8 cellular contexts compared by ENCODE assay signal in the genomic region with DNA sequence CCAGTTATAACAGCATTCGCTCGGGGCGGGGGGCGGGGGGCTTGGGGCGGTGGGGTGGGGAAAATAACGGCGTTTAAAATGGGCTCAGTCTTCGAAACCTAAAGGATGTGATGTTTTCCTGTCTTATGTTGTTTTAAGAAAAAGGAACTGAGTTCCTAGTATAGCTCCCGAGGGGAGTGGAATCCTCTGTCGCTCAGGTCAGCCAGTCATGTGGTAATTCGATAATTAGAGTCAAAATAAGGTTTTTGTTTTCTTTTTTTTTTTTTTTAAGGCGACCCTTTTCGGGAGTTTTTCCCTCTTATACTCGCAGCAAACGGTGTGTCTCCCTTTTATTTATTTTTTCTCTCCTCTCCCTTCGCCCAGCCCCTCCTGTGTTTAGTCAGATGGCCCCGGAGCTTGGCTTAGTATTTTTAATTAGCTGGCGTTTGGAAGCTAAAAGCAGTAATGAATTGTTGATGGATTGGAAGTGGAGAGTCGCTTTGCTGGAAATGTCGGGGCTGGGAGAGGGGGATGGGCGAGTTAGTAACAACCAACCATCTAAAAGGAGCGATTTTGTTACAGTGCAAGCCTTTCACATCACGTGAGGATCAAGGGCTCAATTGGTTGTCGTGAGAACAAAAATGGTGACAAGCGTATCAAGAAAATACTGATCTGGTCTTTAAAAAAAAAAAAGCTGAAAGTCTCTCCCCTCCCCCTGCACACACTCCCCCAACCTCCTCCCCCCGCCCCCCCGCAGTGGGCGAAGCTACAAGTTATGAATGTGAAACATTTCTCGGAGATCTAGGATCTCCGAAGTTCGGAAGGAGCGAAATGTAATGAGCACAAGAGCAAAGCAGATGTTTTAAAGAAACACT. TPM values are rescaled to one million over a fixed set of nuclear protein-coding genes. Genes with fewer than 3 reads are reported as not detected.
DNase-seq lines count a peak whose midpoint lies in the region; ATAC-seq, FAIRE-seq and TF ChIP-seq lines count a peak whose summit lies in the region.

No MANE protein-coding gene starts in this region.

- H3K4me1 Mint-ChIP-seq in activated naive CD8-positive, alpha-beta T cell (ENCODE audit: low read depth): peaks cover 30% of the 10 kb centered on the region
- peaks cover 14% of the 10 kb centered on the region for H3K4me1 Mint-ChIP-seq in glutamatergic neuron (ENCODE audit: low read depth, unreplicated experiment)
- H3K4me1 Mint-ChIP-seq in neural crest cell: peaks cover 37% of the 10 kb centered on the region

- peak overlapping the region; percentile 75 for H3K4me3 Mint-ChIP-seq in activated naive CD8-positive, alpha-beta T cell
- H3K4me3 Mint-ChIP-seq in glutamatergic neuron (ENCODE audit: unreplicated experiment): no peak overlapping the region
- H3K4me3 Mint-ChIP-seq in neural crest cell: no peak overlapping the region

- H3K4me1 ChIP-seq in HAP-1: peaks cover 27% of the 10 kb centered on the region

- peak overlapping the region; percentile 37 for H3K4me3 ChIP-seq in HAP-1

- H3K27ac Mint-ChIP-seq in activated naive CD8-positive, alpha-beta T cell: no peak overlapping the region
- H3K27ac Mint-ChIP-seq in glutamatergic neuron (ENCODE audit: unreplicated experiment): no peak overlapping the region
- H3K27ac Mint-ChIP-seq in neural crest cell (ENCODE audit: unreplicated experiment): no peak overlapping the region

- ATAC-seq in HG02884 (IDR thresholded peaks at IDR 0.05; ENCODE audit: unreplicated experiment): no peak

- peaks cover 3% of the 10 kb centered on the region for H3K9me3 Mint-ChIP-seq in activated naive CD8-positive, alpha-beta T cell (ENCODE audit: low read depth)
- H3K9me3 Mint-ChIP-seq in glutamatergic neuron (ENCODE audit: unreplicated experiment): peaks cover 36% of the 10 kb centered on the region
- H3K9me3 Mint-ChIP-seq in neural crest cell: no peaks in the 10 kb centered on the region

- H3K27me3 Mint-ChIP-seq in activated naive CD8-positive, alpha-beta T cell: peaks cover 27% of the 10 kb centered on the region
- H3K27me3 Mint-ChIP-seq in glutamatergic neuron (ENCODE audit: unreplicated experiment) (peaks cover 25% of the 10 kb centered on the region), neural crest cell (ENCODE audit: low read depth) (peaks cover 10% of the 10 kb centered on the region)

- DNase-seq in D721Med (ENCODE audit: insufficient read length, low spot score): no peak
- peak; percentile 93 to 97 for DNase-seq in HAP-1 (ENCODE audit: low spot score in 2 of 2)
- peak; percentile 76 for DNase-seq in NCI-H2171 (lab: John Stamatoyannopoulos, UW)
- peak; percentile 85 for DNase-seq in glutamatergic neuron
- DNase-seq in neural crest cell (ENCODE audit: low read depth, low spot score): peak; percentile 71
- DNase-seq in RPMI8226: no peak

- no peaks in the 10 kb centered on the region for H3K27me3 ChIP-seq in HAP-1 (ENCODE audit: low read depth)

- H3K9me3 ChIP-seq in HAP-1: no peaks in the 10 kb centered on the region

- no peaks in the 10 kb centered on the region for H3K36me3 Mint-ChIP-seq in activated naive CD8-positive, alpha-beta T cell
- no peaks in the 10 kb centered on the region for H3K36me3 Mint-ChIP-seq in glutamatergic neuron (ENCODE audit: unreplicated experiment)
- H3K36me3 Mint-ChIP-seq in neural crest cell (ENCODE audit: low read depth): peaks cover 3% of the 10 kb centered on the region

- in situ Hi-C loops in HAP-1 (cut with MboI; ENCODE audit: low sequenced_read_pairs): no loop called here

- FAIRE-seq in D721Med (lab: Jason Lieb, UNC): peak; percentile 41

- H3K36me3 ChIP-seq in HAP-1 (replicated peaks): no peaks in the 10 kb centered on the region

- no peak for TF ChIP-seq CTCF in D721Med (IDR thresholded peaks at IDR 0.05; ENCODE audit: insufficient read depth, missing control alignments)
- TF ChIP-seq CTCF in glutamatergic neuron (IDR thresholded peaks at IDR 0.05; ENCODE audit: partially characterized antibody, unreplicated experiment): no peak
- no peak for TF ChIP-seq CTCF in neural crest cell (conservative IDR thresholded peaks at IDR 0.05)

RNA-seq across cellular contexts. Expression of a gene that starts 0.7 kb away (rescaled TPM):
- total RNA-seq in glutamatergic neuron (ENCODE audit: unreplicated experiment) (161 TPM), neural crest cell (106 and 107 TPM in 2 replicates)

Comparison
In these comparisons a context has a peak if more than half of its experiments do, and no peak if none do; other contexts are left out.
1. DNase-seq: peak in HAP-1 (2 of 2), NCI-H2171 (single experiment), glutamatergic neuron (single experiment) and neural crest cell (single experiment); none in D721Med (single experiment) and RPMI8226 (single experiment).